In genomic region chr10:67764012-67764822, GRCh38 we compare ENCODE assay signal across 1 cellular context.
TF ChIP-seq lines count a peak whose summit lies in the region.

No MANE protein-coding gene starts in this region.

TF ChIP-seq in K562, 482 proteins besides CTCF, POLR2A, EP300 and RAD21 (continued from another document):
- TF ChIP-seq STAT5B (CRISPR knock-in tag; IDR thresholded peaks at IDR 0.05) (no peak), CXXC5 (CRISPR knock-in tag; IDR thresholded peaks at IDR 0.05) (peak; percentile 99), MCM5 (IDR thresholded peaks at IDR 0.05; ENCODE audit: low read depth) (no peak), ZNF551 (CRISPR knock-in tag; IDR thresholded peaks at IDR 0.05) (no peak), TARDBP (IDR thresholded peaks at IDR 0.05) (no peak), NFE2L1 (tag; IDR thresholded peaks at IDR 0.05; ENCODE audit: borderline replicate concordance, low read depth) (no peak), ARID2 (IDR thresholded peaks at IDR 0.05) (no peak), YBX1 (IDR thresholded peaks at IDR 0.05) (no peak), ZNF785 (CRISPR knock-in tag; IDR thresholded peaks at IDR 0.05) (no peak), SREBF2 (CRISPR knock-in tag; IDR thresholded peaks at IDR 0.05) (no peak), BDP1 (IDR thresholded peaks at IDR 0.05; ENCODE audit: insufficient read depth, insufficient read length) (peak; percentile 98)
